2 cellular contexts compared by ENCODE assay signal in genomic region chr12:52204931-52205505, GRCh38.
TF ChIP-seq lines count a peak whose summit lies in the region.

No MANE protein-coding gene starts in this region.

TF ChIP-seq in Ishikawa, 13 proteins besides CTCF, POLR2A, EP300 and RAD21 (continued from another document):
- no peak for TF ChIP-seq USF1 (IDR thresholded peaks at IDR 0.05)
- no peak for TF ChIP-seq YY1 (IDR thresholded peaks at IDR 0.05; ENCODE audit: low read depth)
- no peak for TF ChIP-seq TAF1 (IDR thresholded peaks at IDR 0.05; ENCODE audit: low read depth)
- no peak for TF ChIP-seq FOXM1 (IDR thresholded peaks at IDR 0.05; ENCODE audit: borderline replicate concordance, low read depth)
- TF ChIP-seq REST (IDR thresholded peaks at IDR 0.05; ENCODE audit: low read depth): no peak
- no peak for TF ChIP-seq NFIC (IDR thresholded peaks at IDR 0.05)
- no peak for TF ChIP-seq CEBPB (IDR thresholded peaks at IDR 0.05)
- TF ChIP-seq CREB1 (IDR thresholded peaks at IDR 0.05; ENCODE audit: low read depth): no peak
- no peak for TF ChIP-seq EGR1 (IDR thresholded peaks at IDR 0.05)
TF ChIP-seq in Ishikawa: peak in this region for 0.

TF ChIP-seq in GM23338, 12 proteins besides CTCF, POLR2A, EP300 and RAD21 (continued from another document):
- no peak for TF ChIP-seq REST (IDR thresholded peaks at IDR 0.05; ENCODE audit: unreplicated experiment)
- TF ChIP-seq ZNF462 (CRISPR knock-in tag; IDR thresholded peaks at IDR 0.05): no peak
- TF ChIP-seq EZH2 (IDR thresholded peaks at IDR 0.05; ENCODE audit: low read depth, unreplicated experiment): no peak
- no peak for TF ChIP-seq JUNB (IDR thresholded peaks at IDR 0.05; ENCODE audit: unreplicated experiment)
